Comparison of ENCODE assay signal across 11 cellular contexts in the genomic region with DNA sequence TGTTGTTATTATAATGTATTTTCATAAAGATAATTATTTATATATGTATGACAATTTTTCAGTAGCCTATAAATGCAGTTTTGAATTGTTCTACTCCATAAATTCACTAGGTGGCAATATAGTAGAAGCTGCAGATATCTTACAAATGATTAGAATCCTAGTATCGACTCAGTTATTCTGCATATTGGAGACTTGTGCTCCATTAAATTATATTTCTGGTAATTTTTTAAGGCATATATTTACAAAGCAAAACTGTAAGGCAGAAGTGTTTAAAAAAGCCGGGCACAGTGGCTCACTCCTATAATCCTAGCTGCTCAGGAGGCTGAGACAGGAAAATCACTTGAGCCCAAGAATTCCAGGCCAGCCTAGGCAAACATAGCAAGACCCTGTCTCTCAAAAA. TPM values are rescaled to one million over a fixed set of nuclear protein-coding genes. Genes with fewer than 3 reads are reported as not detected.
DNase-seq lines count a peak whose midpoint lies in the region; ATAC-seq and TF ChIP-seq lines count a peak whose summit lies in the region.
"Had no signal": no experiment of that assay in that cellular context is flagged by ENCODE, and none has a peak within 500 bp of the region (broad histone marks: within the 10 kb centered on the region; RNA-seq: fewer than 3 reads in every experiment).

No MANE protein-coding gene starts in this region.

- peaks cover 12% of the 10 kb centered on the region for H3F3A ChIP-seq in neural progenitor cell (ENCODE audit: low read depth)

- H3K4me3 Mint-ChIP-seq in neural progenitor cell, result no peak overlapping the region
- H3K4me3 Mint-ChIP-seq: activated CD4-positive, alpha-beta memory T cell treated with anti-CD3 and anti-CD28 coated beads, Interleukin-2, amount 10 ng/mL, durations not matched to agents 7 days and 5 days; CD8-positive, alpha-beta T cell; stimulated activated naive CD8-positive, alpha-beta T cell treated with anti-CD3 and anti-CD28 coated beads, Interleukin-15, Interleukin-2, amounts not matched to agents 100 ng/mL and 50 ng/mL, for 24 hours had no signal

- no peaks in the 10 kb centered on the region for H3K9me3 ChIP-seq in neural progenitor cell (ENCODE audit: low read depth)

- no peak overlapping the region for H2AFZ ChIP-seq in neural progenitor cell (replicated peaks)

- H3K4me3 ChIP-seq in NB4 (ENCODE audit: low read depth, low read length), result no peak overlapping the region
- H3K4me3 ChIP-seq in astrocyte of the cerebellum (ENCODE audit: low read depth, low read length), result no peak overlapping the region
- H3K4me3 ChIP-seq in neural progenitor cell, result no peak overlapping the region

- no peak overlapping the region for H3K9ac ChIP-seq in neural progenitor cell

- H3K4me1 ChIP-seq in neural progenitor cell, result peaks cover 13% of the 10 kb centered on the region

- no peaks in the 10 kb centered on the region for H4K20me1 ChIP-seq in neural progenitor cell (ENCODE audit: low read depth)

- H3K27me3 ChIP-seq in neural progenitor cell, result no peaks in the 10 kb centered on the region

- H3K36me3 ChIP-seq in neural progenitor cell, result peaks cover 3% of the 10 kb centered on the region

- peaks cover 3% of the 10 kb centered on the region for H3K4me1 Mint-ChIP-seq in neural progenitor cell

- no peak overlapping the region for H3K27ac Mint-ChIP-seq in neural progenitor cell
- H3K27ac Mint-ChIP-seq: activated CD4-positive, alpha-beta memory T cell treated with anti-CD3 and anti-CD28 coated beads, Interleukin-2, amount 10 ng/mL, durations not matched to agents 7 days and 5 days; CD8-positive, alpha-beta T cell; stimulated activated naive CD8-positive, alpha-beta T cell treated with anti-CD3 and anti-CD28 coated beads, Interleukin-15, Interleukin-2, amounts not matched to agents 100 ng/mL and 50 ng/mL, for 24 hours had no signal

- in situ Hi-C loops in astrocyte of the cerebellum (cut with HindIII; ENCODE audit: low sequenced_read_pairs), result no loop called here

- no peak overlapping the region for H3K27ac ChIP-seq in neural progenitor cell

- peaks cover 13% of the 10 kb centered on the region for H3K36me3 Mint-ChIP-seq in neural progenitor cell

- no peak for TF ChIP-seq POLR2A in NB4 (IDR thresholded peaks at IDR 0.05; ENCODE audit: extremely low read depth, insufficient read length)

- no peaks in the 10 kb centered on the region for H3K79me2 ChIP-seq in neural progenitor cell (ENCODE audit: low read depth)

- H3K4me2 ChIP-seq in neural progenitor cell, result no peak overlapping the region

- ATAC-seq in esophagus mucosa, result no peak
- ATAC-seq in GM21737 (IDR thresholded peaks at IDR 0.05; ENCODE audit: unreplicated experiment), result no peak
- ATAC-seq: CD8-positive, alpha-beta T cell had no signal

- no peaks in the 10 kb centered on the region for H3K9me3 Mint-ChIP-seq in neural progenitor cell
- H3K9me3 Mint-ChIP-seq: activated CD4-positive, alpha-beta memory T cell treated with anti-CD3 and anti-CD28 coated beads, Interleukin-2, amount 10 ng/mL, durations not matched to agents 7 days and 5 days; CD8-positive, alpha-beta T cell; stimulated activated naive CD8-positive, alpha-beta T cell treated with anti-CD3 and anti-CD28 coated beads, Interleukin-15, Interleukin-2, amounts not matched to agents 100 ng/mL and 50 ng/mL, for 24 hours had no signal

- TF ChIP-seq CTCF in NB4 (IDR thresholded peaks at IDR 0.05; ENCODE audit: low read depth, low read length) (no peak), astrocyte of the cerebellum (IDR thresholded peaks at IDR 0.05; ENCODE audit: low read depth, low read length, missing control alignments) (peak; percentile 15), neural progenitor cell (IDR thresholded peaks at IDR 0.05) (peak; percentile 29)

- H3K27me3 Mint-ChIP-seq in neural progenitor cell (ENCODE audit: insufficient read depth, low read depth), result no peaks in the 10 kb centered on the region
- H3K27me3 Mint-ChIP-seq: activated CD4-positive, alpha-beta memory T cell treated with anti-CD3 and anti-CD28 coated beads, Interleukin-2, amount 10 ng/mL, durations not matched to agents 7 days and 5 days; stimulated activated naive CD8-positive, alpha-beta T cell treated with anti-CD3 and anti-CD28 coated beads, Interleukin-15, Interleukin-2, amounts not matched to agents 100 ng/mL and 50 ng/mL, for 24 hours had no signal

- DNase-seq in NCI-H1417 (lab: John Stamatoyannopoulos, UW) (peak in 2 of 3 experiments; percentile 27 to 54), NCI-H1417 treated with DMSO at 0.1 percent for 48 hours (lab: John Stamatoyannopoulos, UW) (no peak), NB4 (ENCODE audit: low read depth) (peak; percentile 6), astrocyte of the cerebellum (ENCODE audit: low read depth) (no peak), neural progenitor cell (ENCODE audit: low spot score) (no peak)
- DNase-seq in stimulated activated CD4-positive, alpha-beta T cell treated with anti-CD3 and anti-CD28 coated beads, Interleukin-1b, Interleukin-23, amount 100 ng/mL, for 48 hours, result no peak
- DNase-seq: activated CD4-positive, alpha-beta memory T cell treated with anti-CD3 and anti-CD28 coated beads, Interleukin-2, amount 10 ng/mL, durations not matched to agents 7 days and 5 days; CD8-positive, alpha-beta T cell had no signal

RNA-seq across cellular contexts. Expression of gene DPY19L3, which starts 58.7 kb away (rescaled TPM):
- total RNA-seq in neural progenitor cell (ENCODE audit: low replicate concordance) (49.9 and 83.1 TPM in 2 replicates), esophagus mucosa (9.0 TPM)

Comparison
In these comparisons a context has a peak if more than half of its experiments do, and no peak if none do; other contexts are left out.
1. DNase-seq: peak in NCI-H1417 (2 of 3) and NB4 (single experiment); none in NCI-H1417 treated with DMSO at 0.1 percent for 48 hours (single experiment), astrocyte of the cerebellum (single experiment), neural progenitor cell (single experiment) and stimulated activated CD4-positive, alpha-beta T cell treated with anti-CD3 and anti-CD28 coated beads, Interleukin-1b, Interleukin-23, amount 100 ng/mL, for 48 hours (single experiment).